In the genomic region with DNA sequence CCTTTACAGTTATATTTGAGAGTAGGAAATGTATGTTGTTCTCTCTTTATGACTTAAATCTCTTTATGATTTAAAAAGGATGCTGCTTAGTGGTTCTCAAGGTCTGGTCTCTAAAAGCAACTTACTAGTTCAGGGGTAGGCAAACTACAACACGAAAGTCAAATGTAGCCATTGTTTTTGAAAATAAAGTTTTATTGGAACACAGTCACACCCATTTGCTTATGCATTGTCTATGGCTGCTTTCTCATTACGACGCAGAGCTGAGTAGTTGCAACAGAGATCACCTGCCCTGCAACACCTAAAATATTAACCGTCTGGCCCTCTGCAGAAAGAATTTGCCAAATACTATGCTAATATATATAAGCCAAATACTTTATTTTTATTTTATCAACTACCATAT, we compare ENCODE assay signal across 27 cellular contexts.
"Had no signal": no experiment of that assay in that cellular context is flagged by ENCODE, and none has a peak within 500 bp of the region (broad histone marks: within the 10 kb centered on the region; RNA-seq: fewer than 3 reads in every experiment).

No MANE protein-coding gene starts in this region.

- H3K9me3 ChIP-seq: stomach, suprapubic skin, testis, thoracic aorta, thyroid gland, tibial artery, tibial nerve, transverse colon, upper lobe of left lung, upper lobe of right lung, uterus, vagina had no signal

- FAIRE-seq: urothelium cell line had no signal

- H3K4me1 ChIP-seq: suprapubic skin, thyroid gland, tibial artery, transverse colon, upper lobe of left lung, uterus, vagina had no signal

- H3K27me3 ChIP-seq: stomach, suprapubic skin, testis, thyroid gland, tibial artery, tibial nerve, transverse colon, upper lobe of left lung, upper lobe of right lung, uterus, vagina had no signal

- H3K4me3 ChIP-seq: stomach, suprapubic skin, testis, thoracic aorta, thyroid gland, tibial artery, tibial nerve, transverse colon, upper lobe of left lung, upper lobe of right lung, uterus, vagina had no signal

- DNase-seq: stimulated activated CD4-positive, alpha-beta T cell treated with anti-CD3 and anti-CD28 coated beads, Interleukin-2, amount 100 ng/mL, for 48 hours; stimulated activated CD4-positive, alpha-beta T cell treated with anti-CD3 and anti-CD28 coated beads, Interleukin-4, amount 100 ng/mL, for 1 hour; stimulated activated CD4-positive, alpha-beta T cell treated with anti-CD3 and anti-CD28 coated beads, Interleukin-4, amount 100 ng/mL, for 24 hours; stimulated activated CD4-positive, alpha-beta T cell treated with anti-CD3 and anti-CD28 coated beads, Interleukin-4, amount 100 ng/mL, for 4 hours; stimulated activated CD8-positive, alpha-beta memory T cell treated with anti-CD3 and anti-CD28 coated beads, Interleukin-4, amount 100 ng/mL, for 48 hours; stimulated activated naive B cell treated with anti-CD40 and anti-IgM and Interleukin-4, amounts not matched to agents 10 μg/mL and 1 μg/mL and 100 μg/mL, for 72 hours; stimulated activated naive CD4-positive, alpha-beta T cell; stimulated activated naive CD4-positive, alpha-beta T cell treated with Interleukin-2 at 50 U/mL for 16 hours; stimulated activated naive CD8-positive, alpha-beta T cell treated with anti-CD3 and anti-CD28 coated beads, Interleukin-15, amount 100 ng/mL, for 72 hours; stimulated activated naive CD8-positive, alpha-beta T cell treated with anti-CD3 and anti-CD28 coated beads, Interleukin-15, Interleukin-2, amounts not matched to agents 100 U/mL and 50 U/mL, for 24 hours; stomach; substantia nigra; testis; thyroid gland; tibial artery; transverse colon; trophoblast cell; upper lobe of left lung; upper lobe of right lung; uterus had no signal

- H3K36me3 ChIP-seq: thyroid gland, uterus had no signal

- ATAC-seq: stimulated activated effector memory CD8-positive, alpha-beta T cell treated with anti-CD3 and anti-CD28 coated beads, Interleukin-12 subunit alpha, Interleukin-12 subunit beta, amount 100 ng/mL, for 72 hours; stimulated activated memory B cell treated with anti-CD40 and anti-IgM and Interleukin-4, amounts not matched to agents 10 μg/mL and 1 μg/mL and 100 μg/mL, for 72 hours; stimulated activated naive B cell treated with anti-CD40 and anti-IgM and Interleukin-4, amounts not matched to agents 10 μg/mL and 1 μg/mL and 100 μg/mL, for 72 hours; stimulated activated naive CD8-positive, alpha-beta T cell treated with anti-CD3 and anti-CD28 coated beads, Interleukin-15, amount 100 ng/mL, for 72 hours; stimulated activated naive CD8-positive, alpha-beta T cell treated with anti-CD3 and anti-CD28 coated beads, Interleukin-15, Interleukin-2, amounts not matched to agents 100 U/mL and 50 U/mL, for 24 hours; upper lobe of right lung had no signal

- H3K27ac ChIP-seq: stomach, suprapubic skin, testis, thoracic aorta, thyroid gland, tibial artery, tibial nerve, transverse colon, upper lobe of left lung, upper lobe of right lung, uterus, vagina had no signal
